8 cellular contexts compared by ENCODE assay signal in genomic region chr2:148552675-148553331, GRCh38.
DNase-seq lines count a peak whose midpoint lies in the region; ATAC-seq and TF ChIP-seq lines count a peak whose summit lies in the region.

No MANE protein-coding gene starts in this region.

- H3K4me3 ChIP-seq in PC-3 (ENCODE audit: low read length) (peak overlapping the region; percentile 22; the same call in 1 of the 2 replicates), stomach smooth muscle (ENCODE audit: low read length in 2 of 2) (peak overlapping the region; percentile 44 to 70)

- H3K36me3 ChIP-seq in PC-3 (ENCODE audit: low read depth, low read length), result no peaks in the 10 kb centered on the region
- no peaks in the 10 kb centered on the region for H3K36me3 ChIP-seq in stomach smooth muscle (ENCODE audit: control insufficient read depth in 2 of 2, insufficient read depth in 2 of 2, low read length in 2 of 2)

- H3F3A ChIP-seq in PC-3 (ENCODE audit: low read length, unreplicated experiment), result no peaks in the 10 kb centered on the region

- H3K9ac ChIP-seq in PC-3 (ENCODE audit: low read length) (no peak overlapping the region), stomach smooth muscle (ENCODE audit: low read length in 2 of 2) (no peak overlapping the region)

- intact Hi-C loops in PC-3 (cut with micrococcal nuclease), result no loop called here

- 0 out of 2 replicates have a peak overlapping the region, but pooled peaks have one; percentile 51 for H2AFZ ChIP-seq in PC-3 (ENCODE audit: low read length)

- H3K9me2 ChIP-seq in PC-3 (replicated peaks; ENCODE audit: low read length), result no peaks in the 10 kb centered on the region

- TF ChIP-seq CTCF in PC-3 (conservative IDR thresholded peaks at IDR 0.05; ENCODE audit: low read depth, low read length), result no peak

- ATAC-seq in HG03159 (IDR thresholded peaks at IDR 0.05; ENCODE audit: unreplicated experiment) (peak; percentile 66), PC-3 (no peak), GM19397 (IDR thresholded peaks at IDR 0.05; ENCODE audit: unreplicated experiment) (no peak)

- H3K79me2 ChIP-seq in PC-3 (ENCODE audit: low read length), result no peaks in the 10 kb centered on the region

- CTCF ChIA-PET in PC-3 (lab: Charles Lee), result no interaction called here

- H3K27ac ChIP-seq in PC-3 (ENCODE audit: low read length) (no peak overlapping the region), stomach smooth muscle (ENCODE audit: low read length) (no peak overlapping the region)

- H4K20me1 ChIP-seq in PC-3 (ENCODE audit: low read length), result no peaks in the 10 kb centered on the region

- H3K4me1 ChIP-seq in PC-3 (ENCODE audit: insufficient read depth, low read length) (no peaks in the 10 kb centered on the region), stomach smooth muscle (ENCODE audit: control insufficient read depth, insufficient read depth, low read length) (no peaks in the 10 kb centered on the region)

- H3K27me3 ChIP-seq in PC-3 (ENCODE audit: low read length) (no peaks in the 10 kb centered on the region), stomach smooth muscle (ENCODE audit: control insufficient read depth in 1 of 2, insufficient read depth in 2 of 2, low read length in 2 of 2) (no peaks in the 10 kb centered on the region)

- DNase-seq in SIG-M5 treated with dmso at 0.1 percent for 504 hours (lab: John Stamatoyannopoulos, UW; ENCODE audit: unreplicated experiment) (peak; percentile 30), SIG-M5 (lab: John Stamatoyannopoulos, UW) (no peak), PC-3 (no peak), fibroblast of peridontal ligament (ENCODE audit: extremely low read depth) (peak; percentile 34), GDM1 (lab: John Stamatoyannopoulos, UW) (no peak)

- no TSS peak for BruUV-seq in PC-3 (replicated peaks; lab: Mats Ljungman, UMichigan)

- POLR2A ChIA-PET in PC-3 (lab: Charles Lee; ENCODE audit: unreplicated experiment), result no interaction called here

- H3K4me2 ChIP-seq in PC-3 (ENCODE audit: low read length), result peak overlapping the region; percentile 20

- H3K9me3 ChIP-seq in PC-3 (ENCODE audit: low read length) (no peaks in the 10 kb centered on the region), stomach smooth muscle (ENCODE audit: control insufficient read depth in 2 of 2, low read length in 2 of 2) (peaks cover 0 to 3% of the 10 kb centered on the region in 2 donors)

Comparison
In these comparisons a context has a peak if more than half of its experiments do, and no peak if none do; other contexts are left out.
1. DNase-seq: peak in SIG-M5 treated with dmso at 0.1 percent for 504 hours (single experiment) and fibroblast of peridontal ligament (single experiment); none in SIG-M5 (single experiment), PC-3 (single experiment) and GDM1 (single experiment).